ENCODE assay signal across 1 cellular context in genomic region chr17:29595107-29595942, GRCh38.
TF ChIP-seq lines count a peak whose summit lies in the region.

No MANE protein-coding gene starts in this region.

TF ChIP-seq in H1, 55 proteins besides CTCF, POLR2A, EP300 and RAD21:
- TF ChIP-seq PHF8 (conservative IDR thresholded peaks at IDR 0.05; ENCODE audit: low read depth, low read length) (no peak), YY1 (IDR thresholded peaks at IDR 0.05; ENCODE audit: low read depth, low read length) (0 out of 2 replicates have a peak, but pooled peaks have one; percentile 9)
